22 cellular contexts compared by ENCODE assay signal in genomic region chr10:118944959-118945622, GRCh38.
DNase-seq lines count a peak whose midpoint lies in the region; ATAC-seq and TF ChIP-seq lines count a peak whose summit lies in the region.
"Had no signal": no experiment of that assay in that cellular context is flagged by ENCODE, and none has a peak within 500 bp of the region (broad histone marks: within the 10 kb centered on the region; RNA-seq: fewer than 3 reads in every experiment).

No MANE protein-coding gene starts in this region.

- H3K14ac ChIP-seq in IMR-90 (replicated peaks; ENCODE audit: low read depth, low read length), result no peak overlapping the region

- DNase-seq in IMR-90 (no peak), astrocyte of the hippocampus (ENCODE audit: low read depth, low spot score) (peak; percentile 59), mesendoderm (peak; percentile 43), ureter (ENCODE audit: low spot score) (no peak), SKM-1 (lab: John Stamatoyannopoulos, UW; ENCODE audit: unreplicated experiment) (no peak)
- no peak for DNase-seq in stimulated activated naive CD4-positive, alpha-beta T cell treated with Interleukin-2 at 50 U/mL for 16 hours (lab: John Stamatoyannopoulos, UW)
- DNase-seq: CD4-positive, CD25-positive, alpha-beta regulatory T cell; DMS79 treated with DMSO at 0.1 percent for 48 hours; GM23248; KBM-7; MM.1S; NCI-H1092; NCI-H1436 treated with DMSO at 0.1 percent for 48 hours; NCI-H1930; NCI-H510A; NCI-H774; NK-92 treated with Interleukin-12 subunit alpha and Interleukin-12 subunit beta, amount 100 ng/mL, for 24 hours; SHP77 treated with DMSO at 0.1 percent for 48 hours had no signal

- no peaks in the 10 kb centered on the region for H3K79me2 ChIP-seq in mesendoderm (ENCODE audit: control insufficient read depth, insufficient read depth, low read length)

- 29% methylated on average over 1 of the region's 8 CpGs; no CpG with 5 or more reads in 1 of the 2 experiments for WGBS in IMR-90 (ENCODE audit: extremely low coverage in 2 of 2, insufficient read length in 1 of 2), 2 experiments
- no CpG with 5 or more reads among the region's 8 CpGs for WGBS in mesendoderm (ENCODE audit: extremely low coverage, insufficient coverage, low lambda C conversion rate)

- CTCF ChIA-PET in IMR-90 (lab: Yijun Ruan, JAX), result no interaction called here

- H3K9me1 ChIP-seq in IMR-90 (ENCODE audit: insufficient read depth, low read length), result no peaks in the 10 kb centered on the region

- POLR2A ChIA-PET in IMR-90 (lab: Charles Lee; ENCODE audit: unreplicated experiment), result no interaction called here

- H3K27ac ChIP-seq in IMR-90 (ENCODE audit: insufficient read depth, low read length) (no peak overlapping the region), iPS-18a (ENCODE audit: low read length) (peak overlapping the region; percentile 9), mesendoderm (ENCODE audit: low read depth, low read length) (no peak overlapping the region)
- H3K27ac ChIP-seq: GM23248, RWPE1, SK-N-MC had no signal

- no peak overlapping the region for H2BK120ac ChIP-seq in IMR-90 (ENCODE audit: low read depth, low read length)
- H2BK120ac ChIP-seq in mesendoderm (ENCODE audit: low read depth, low read length), result no peak overlapping the region

- H2AK9ac ChIP-seq in IMR-90 (replicated peaks; ENCODE audit: low read depth, low read length, poor library complexity), result no peak overlapping the region

- H3K36me3 ChIP-seq in IMR-90 (ENCODE audit: control insufficient read depth, insufficient read depth, low read length), result no peaks in the 10 kb centered on the region
- no peaks in the 10 kb centered on the region for H3K36me3 ChIP-seq in iPS-18a (ENCODE audit: control insufficient read depth, low read depth, low read length)
- H3K36me3 ChIP-seq in mesendoderm (ENCODE audit: control insufficient read depth, insufficient read depth, low read length), result no peaks in the 10 kb centered on the region

- H3K79me1 ChIP-seq in IMR-90 (ENCODE audit: low read depth in 1 of 2, low read length in 2 of 2) (no peaks in the 10 kb centered on the region), mesendoderm (ENCODE audit: low read length) (no peaks in the 10 kb centered on the region)

- no peak overlapping the region for H2BK20ac ChIP-seq in IMR-90 (ENCODE audit: low read depth, low read length)

- intact Hi-C loops in IMR-90 (cut with micrococcal nuclease), result loop anchor here (10.0 kb wide), 1 partner anchor 1730 kb away; no protein-coding TSS in a partner anchor

- no peak overlapping the region for H4K8ac ChIP-seq in IMR-90 (ENCODE audit: low read depth in 2 of 2, low read length in 2 of 2)
- H4K8ac ChIP-seq in mesendoderm (ENCODE audit: low read depth, low read length), result no peak overlapping the region

- H3K18ac ChIP-seq in IMR-90 (ENCODE audit: low read depth, low read length) (no peak overlapping the region), mesendoderm (ENCODE audit: low read length) (no peak overlapping the region)

- TF ChIP-seq CTCF in IMR-90 (conservative IDR thresholded peaks at IDR 0.05; ENCODE audit: low read depth, low read length), result no peak

- no peak overlapping the region for H2AFZ ChIP-seq in IMR-90 (replicated peaks; ENCODE audit: low read length, poor library complexity)
- H2AFZ ChIP-seq: GM23248 had no signal

- H3K27me3 ChIP-seq in IMR-90 (ENCODE audit: control insufficient read depth, insufficient read depth, low read length) (peaks cover 1% of the 10 kb centered on the region; the same call in 1 of the 2 replicates), iPS-18a (ENCODE audit: control insufficient read depth, insufficient read depth, low read length) (no peaks in the 10 kb centered on the region), mesendoderm (ENCODE audit: insufficient read depth, low read length, poor library complexity) (no peaks in the 10 kb centered on the region)

- H3K4me1 ChIP-seq in IMR-90 (ENCODE audit: control insufficient read depth, insufficient read depth, low read length) (no peaks in the 10 kb centered on the region), iPS-18a (ENCODE audit: control insufficient read depth, low read depth, low read length) (peaks cover 12% of the 10 kb centered on the region), mesendoderm (ENCODE audit: control insufficient read depth, low read depth, low read length) (no peaks in the 10 kb centered on the region)

- no peak for TF ChIP-seq RAD21 in IMR-90 (IDR thresholded peaks at IDR 0.05; ENCODE audit: low read length)

- H3K23ac ChIP-seq in IMR-90 (ENCODE audit: low read depth, low read length), result no peak overlapping the region
- H3K23ac ChIP-seq in mesendoderm (ENCODE audit: low read length), result no peak overlapping the region

- H4K5ac ChIP-seq in IMR-90 (ENCODE audit: low read depth, low read length) (no peak overlapping the region), mesendoderm (ENCODE audit: low read length) (no peak overlapping the region)

- H3K9ac ChIP-seq in IMR-90 (ENCODE audit: low read depth, low read length) (no peak overlapping the region), iPS-18a (ENCODE audit: low read length) (no peak overlapping the region), mesendoderm (ENCODE audit: low read length) (no peak overlapping the region)
- H3K9ac ChIP-seq: GM23248 had no signal

- BruUV-seq in IMR-90 (replicated peaks; lab: Mats Ljungman, UMichigan), result no TSS peak

- no peak for TF ChIP-seq POLR2A in IMR-90 (IDR thresholded peaks at IDR 0.05; ENCODE audit: low read depth, low read length)

- H2AK5ac ChIP-seq in IMR-90 (ENCODE audit: low read depth, low read length) (no peak overlapping the region), mesendoderm (ENCODE audit: low read length) (no peak overlapping the region)

- H3K4me2 ChIP-seq in IMR-90 (ENCODE audit: low read depth, low read length) (no peak overlapping the region), mesendoderm (ENCODE audit: low read length) (no peak overlapping the region)

- H2BK5ac ChIP-seq in IMR-90 (ENCODE audit: low read depth, low read length, poor library complexity, severe bottlenecking), result no peak overlapping the region
- H2BK5ac ChIP-seq in mesendoderm (ENCODE audit: low read length), result no peak overlapping the region

- no peak overlapping the region for H3K4me3 ChIP-seq in IMR-90 (ENCODE audit: insufficient read depth, low read depth, low read length)
- no peak overlapping the region for H3K4me3 ChIP-seq in iPS-18a (ENCODE audit: low read length)
- no peak overlapping the region for H3K4me3 ChIP-seq in mesendoderm (ENCODE audit: low read length)
- H3K4me3 ChIP-seq: GM23248, SK-N-MC had no signal

- no peaks in the 10 kb centered on the region for H4K20me1 ChIP-seq in IMR-90 (ENCODE audit: insufficient read depth, low read length)

- dilution Hi-C loops in IMR-90 (cut with HindIII; ENCODE audit: low sequenced_read_pairs, unreplicated experiment), result no loop called here

- no peak overlapping the region for H4K91ac ChIP-seq in IMR-90 (ENCODE audit: insufficient read depth, low read depth, low read length)

- ATAC-seq in IMR-90 (ENCODE audit: low read depth), result no peak
- ATAC-seq: HCT116 had no signal

- H2BK15ac ChIP-seq in IMR-90 (ENCODE audit: low read depth, low read length) (no peak overlapping the region), mesendoderm (replicated peaks; ENCODE audit: low read depth) (no peak overlapping the region)

- in situ Hi-C loops in IMR-90 (cut with MboI; ENCODE audit: low sequenced_read_pairs), result no loop called here

- no peak overlapping the region for H3K56ac ChIP-seq in IMR-90 (ENCODE audit: extremely low read depth, insufficient read depth, low read length)
- peak overlapping the region; percentile 37 for H3K56ac ChIP-seq in mesendoderm (ENCODE audit: low read length)

- H3K4ac ChIP-seq in IMR-90 (ENCODE audit: low read depth, low read length) (no peak overlapping the region), mesendoderm (ENCODE audit: low read depth, low read length) (no peak overlapping the region)

- peaks cover 2% of the 10 kb centered on the region; the same call in 1 of the 2 replicates for H3K9me3 ChIP-seq in IMR-90 (ENCODE audit: control insufficient read depth, insufficient read depth, low read length)
- no peaks in the 10 kb centered on the region for H3K9me3 ChIP-seq in iPS-18a (ENCODE audit: control insufficient read depth, low read depth, low read length)

TF ChIP-seq in IMR-90, 13 proteins besides CTCF, POLR2A, EP300 and RAD21:
- TF ChIP-seq USF2 (IDR thresholded peaks at IDR 0.05; ENCODE audit: low read depth, low read length), result no peak
- no peak for TF ChIP-seq SMC3 (IDR thresholded peaks at IDR 0.05; ENCODE audit: low read depth, low read length)
- TF ChIP-seq MAZ (IDR thresholded peaks at IDR 0.05; ENCODE audit: borderline replicate concordance, low read depth, low read length), result no peak
- no peak for TF ChIP-seq MXI1 (IDR thresholded peaks at IDR 0.05; ENCODE audit: borderline replicate concordance, low read depth, low read length)
- peak; percentile 58 for TF ChIP-seq CEBPB (IDR thresholded peaks at IDR 0.05; ENCODE audit: low read depth, low read length)
- TF ChIP-seq MAFK (IDR thresholded peaks at IDR 0.05; ENCODE audit: low read depth, low read length), result no peak

Comparison
In these comparisons a context has a peak if more than half of its experiments do, and no peak if none do; other contexts are left out.
1. DNase-seq: peak in astrocyte of the hippocampus (single experiment) and mesendoderm (single experiment); none in IMR-90 (single experiment), ureter (single experiment), stimulated activated naive CD4-positive, alpha-beta T cell treated with Interleukin-2 at 50 U/mL for 16 hours (single experiment) and SKM-1 (single experiment).